In genomic region chr10:36817898-36818297, GRCh38 we compare ENCODE assay signal across 1 cellular context.
TF ChIP-seq lines count a peak whose summit lies in the region.

No MANE protein-coding gene starts in this region.

TF ChIP-seq in GM23338, 12 proteins besides CTCF, POLR2A, EP300 and RAD21:
- TF ChIP-seq, protein P1, sequence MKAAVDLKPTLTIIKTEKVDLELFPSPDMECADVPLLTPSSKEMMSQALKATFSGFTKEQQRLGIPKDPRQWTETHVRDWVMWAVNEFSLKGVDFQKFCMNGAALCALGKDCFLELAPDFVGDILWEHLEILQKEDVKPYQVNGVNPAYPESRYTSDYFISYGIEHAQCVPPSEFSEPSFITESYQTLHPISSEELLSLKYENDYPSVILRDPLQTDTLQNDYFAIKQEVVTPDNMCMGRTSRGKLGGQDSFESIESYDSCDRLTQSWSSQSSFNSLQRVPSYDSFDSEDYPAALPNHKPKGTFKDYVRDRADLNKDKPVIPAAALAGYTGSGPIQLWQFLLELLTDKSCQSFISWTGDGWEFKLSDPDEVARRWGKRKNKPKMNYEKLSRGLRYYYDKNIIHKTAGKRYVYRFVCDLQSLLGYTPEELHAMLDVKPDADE (IDR thresholded peaks at IDR 0.05): no peak
- TF ChIP-seq, protein P2, sequence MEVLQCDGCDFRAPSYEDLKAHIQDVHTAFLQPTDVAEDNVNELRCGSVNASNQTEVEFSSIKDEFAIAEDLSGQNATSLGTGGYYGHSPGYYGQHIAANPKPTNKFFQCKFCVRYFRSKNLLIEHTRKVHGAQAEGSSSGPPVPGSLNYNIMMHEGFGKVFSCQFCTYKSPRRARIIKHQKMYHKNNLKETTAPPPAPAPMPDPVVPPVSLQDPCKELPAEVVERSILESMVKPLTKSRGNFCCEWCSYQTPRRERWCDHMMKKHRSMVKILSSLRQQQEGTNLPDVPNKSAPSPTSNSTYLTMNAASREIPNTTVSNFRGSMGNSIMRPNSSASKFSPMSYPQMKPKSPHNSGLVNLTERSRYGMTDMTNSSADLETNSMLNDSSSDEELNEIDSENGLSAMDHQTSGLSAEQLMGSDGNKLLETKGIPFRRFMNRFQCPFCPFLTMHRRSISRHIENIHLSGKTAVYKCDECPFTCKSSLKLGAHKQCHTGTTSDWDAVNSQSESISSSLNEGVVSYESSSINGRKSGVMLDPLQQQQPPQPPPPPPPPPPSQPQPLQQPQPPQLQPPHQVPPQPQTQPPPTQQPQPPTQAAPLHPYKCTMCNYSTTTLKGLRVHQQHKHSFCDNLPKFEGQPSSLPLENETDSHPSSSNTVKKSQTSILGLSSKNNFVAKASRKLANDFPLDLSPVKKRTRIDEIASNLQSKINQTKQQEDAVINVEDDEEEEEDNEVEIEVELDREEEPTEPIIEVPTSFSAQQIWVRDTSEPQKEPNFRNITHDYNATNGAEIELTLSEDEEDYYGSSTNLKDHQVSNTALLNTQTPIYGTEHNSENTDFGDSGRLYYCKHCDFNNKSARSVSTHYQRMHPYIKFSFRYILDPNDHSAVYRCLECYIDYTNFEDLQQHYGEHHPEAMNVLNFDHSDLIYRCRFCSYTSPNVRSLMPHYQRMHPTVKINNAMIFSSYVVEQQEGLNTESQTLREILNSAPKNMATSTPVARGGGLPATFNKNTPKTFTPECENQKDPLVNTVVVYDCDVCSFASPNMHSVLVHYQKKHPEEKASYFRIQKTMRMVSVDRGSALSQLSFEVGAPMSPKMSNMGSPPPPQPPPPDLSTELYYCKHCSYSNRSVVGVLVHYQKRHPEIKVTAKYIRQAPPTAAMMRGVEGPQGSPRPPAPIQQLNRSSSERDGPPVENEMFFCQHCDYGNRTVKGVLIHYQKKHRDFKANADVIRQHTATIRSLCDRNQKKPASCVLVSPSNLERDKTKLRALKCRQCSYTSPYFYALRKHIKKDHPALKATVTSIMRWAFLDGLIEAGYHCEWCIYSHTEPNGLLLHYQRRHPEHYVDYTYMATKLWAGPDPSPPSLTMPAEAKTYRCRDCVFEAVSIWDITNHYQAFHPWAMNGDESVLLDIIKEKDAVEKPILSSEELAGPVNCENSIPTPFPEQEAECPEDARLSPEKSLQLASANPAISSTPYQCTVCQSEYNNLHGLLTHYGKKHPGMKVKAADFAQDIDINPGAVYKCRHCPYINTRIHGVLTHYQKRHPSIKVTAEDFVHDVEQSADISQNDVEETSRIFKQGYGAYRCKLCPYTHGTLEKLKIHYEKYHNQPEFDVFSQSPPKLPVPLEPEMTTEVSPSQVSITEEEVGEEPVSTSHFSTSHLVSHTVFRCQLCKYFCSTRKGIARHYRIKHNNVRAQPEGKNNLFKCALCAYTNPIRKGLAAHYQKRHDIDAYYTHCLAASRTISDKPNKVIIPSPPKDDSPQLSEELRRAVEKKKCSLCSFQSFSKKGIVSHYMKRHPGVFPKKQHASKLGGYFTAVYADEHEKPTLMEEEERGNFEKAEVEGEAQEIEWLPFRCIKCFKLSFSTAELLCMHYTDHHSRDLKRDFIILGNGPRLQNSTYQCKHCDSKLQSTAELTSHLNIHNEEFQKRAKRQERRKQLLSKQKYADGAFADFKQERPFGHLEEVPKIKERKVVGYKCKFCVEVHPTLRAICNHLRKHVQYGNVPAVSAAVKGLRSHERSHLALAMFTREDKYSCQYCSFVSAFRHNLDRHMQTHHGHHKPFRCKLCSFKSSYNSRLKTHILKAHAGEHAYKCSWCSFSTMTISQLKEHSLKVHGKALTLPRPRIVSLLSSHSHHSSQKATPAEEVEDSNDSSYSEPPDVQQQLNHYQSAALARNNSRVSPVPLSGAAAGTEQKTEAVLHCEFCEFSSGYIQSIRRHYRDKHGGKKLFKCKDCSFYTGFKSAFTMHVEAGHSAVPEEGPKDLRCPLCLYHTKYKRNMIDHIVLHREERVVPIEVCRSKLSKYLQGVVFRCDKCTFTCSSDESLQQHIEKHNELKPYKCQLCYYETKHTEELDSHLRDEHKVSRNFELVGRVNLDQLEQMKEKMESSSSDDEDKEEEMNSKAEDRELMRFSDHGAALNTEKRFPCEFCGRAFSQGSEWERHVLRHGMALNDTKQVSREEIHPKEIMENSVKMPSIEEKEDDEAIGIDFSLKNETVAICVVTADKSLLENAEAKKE (CRISPR knock-in tag; IDR thresholded peaks at IDR 0.05): no peak
- TF ChIP-seq POLR2AphosphoS5 (IDR thresholded peaks at IDR 0.05; ENCODE audit: low read depth) (no peak), JUNB (IDR thresholded peaks at IDR 0.05; ENCODE audit: unreplicated experiment) (no peak)
- TF ChIP-seq, protein P3, sequence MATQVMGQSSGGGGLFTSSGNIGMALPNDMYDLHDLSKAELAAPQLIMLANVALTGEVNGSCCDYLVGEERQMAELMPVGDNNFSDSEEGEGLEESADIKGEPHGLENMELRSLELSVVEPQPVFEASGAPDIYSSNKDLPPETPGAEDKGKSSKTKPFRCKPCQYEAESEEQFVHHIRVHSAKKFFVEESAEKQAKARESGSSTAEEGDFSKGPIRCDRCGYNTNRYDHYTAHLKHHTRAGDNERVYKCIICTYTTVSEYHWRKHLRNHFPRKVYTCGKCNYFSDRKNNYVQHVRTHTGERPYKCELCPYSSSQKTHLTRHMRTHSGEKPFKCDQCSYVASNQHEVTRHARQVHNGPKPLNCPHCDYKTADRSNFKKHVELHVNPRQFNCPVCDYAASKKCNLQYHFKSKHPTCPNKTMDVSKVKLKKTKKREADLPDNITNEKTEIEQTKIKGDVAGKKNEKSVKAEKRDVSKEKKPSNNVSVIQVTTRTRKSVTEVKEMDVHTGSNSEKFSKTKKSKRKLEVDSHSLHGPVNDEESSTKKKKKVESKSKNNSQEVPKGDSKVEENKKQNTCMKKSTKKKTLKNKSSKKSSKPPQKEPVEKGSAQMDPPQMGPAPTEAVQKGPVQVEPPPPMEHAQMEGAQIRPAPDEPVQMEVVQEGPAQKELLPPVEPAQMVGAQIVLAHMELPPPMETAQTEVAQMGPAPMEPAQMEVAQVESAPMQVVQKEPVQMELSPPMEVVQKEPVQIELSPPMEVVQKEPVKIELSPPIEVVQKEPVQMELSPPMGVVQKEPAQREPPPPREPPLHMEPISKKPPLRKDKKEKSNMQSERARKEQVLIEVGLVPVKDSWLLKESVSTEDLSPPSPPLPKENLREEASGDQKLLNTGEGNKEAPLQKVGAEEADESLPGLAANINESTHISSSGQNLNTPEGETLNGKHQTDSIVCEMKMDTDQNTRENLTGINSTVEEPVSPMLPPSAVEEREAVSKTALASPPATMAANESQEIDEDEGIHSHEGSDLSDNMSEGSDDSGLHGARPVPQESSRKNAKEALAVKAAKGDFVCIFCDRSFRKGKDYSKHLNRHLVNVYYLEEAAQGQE (IDR thresholded peaks at IDR 0.05; ENCODE audit: unreplicated experiment): no peak
TF ChIP-seq in GM23338: peak in this region for 0.
